ENCODE assay signal across 8 cellular contexts in the genomic region with DNA sequence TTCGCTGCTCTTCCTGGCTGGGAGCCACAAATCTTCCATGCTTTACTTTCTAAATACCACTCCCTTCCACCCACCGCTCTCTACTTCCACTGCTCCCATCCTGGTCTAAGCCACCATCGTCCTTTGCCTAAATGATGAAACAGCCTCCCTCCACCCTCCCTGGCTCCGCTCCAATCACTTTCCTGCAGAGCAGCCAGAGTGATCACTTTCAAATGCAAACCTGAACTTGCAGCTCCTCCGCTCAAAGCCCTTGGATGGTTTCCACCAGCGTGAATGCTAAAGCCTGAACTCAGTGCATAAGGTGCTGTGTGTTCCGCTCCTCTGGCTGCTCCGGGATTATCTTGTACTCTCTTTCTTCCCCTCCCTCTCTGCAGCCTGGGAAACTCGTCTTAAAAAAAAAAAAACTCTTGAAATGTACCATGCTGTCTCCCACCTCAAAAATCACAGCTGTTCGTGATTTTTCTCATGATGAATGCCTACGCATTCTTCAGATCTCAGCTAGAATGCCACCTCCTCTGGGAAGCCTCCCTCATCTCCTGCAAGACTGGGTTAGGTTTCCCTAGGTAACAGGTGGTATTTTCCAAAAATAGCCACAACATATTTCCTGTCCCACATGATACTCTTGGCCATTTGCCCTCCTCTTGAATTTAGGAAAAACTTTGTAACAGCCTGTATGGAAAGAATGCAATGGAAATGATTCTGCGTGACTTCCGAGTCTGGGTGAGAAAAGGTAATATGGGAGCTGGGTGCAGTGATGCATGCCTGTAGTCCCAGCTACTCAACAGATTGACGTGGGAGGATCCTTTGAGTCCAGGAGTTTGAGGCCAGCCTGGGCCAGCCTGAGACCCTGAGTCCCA. TPM values are rescaled to one million over a fixed set of nuclear protein-coding genes. Genes with fewer than 3 reads are reported as not detected.
DNase-seq lines count a peak whose midpoint lies in the region; ATAC-seq and TF ChIP-seq lines count a peak whose summit lies in the region.

No MANE protein-coding gene starts in this region.

- no peak for TF ChIP-seq CTCF in upper lobe of right lung (IDR thresholded peaks at IDR 0.05)

- H3K9me3 ChIP-seq in NT2/D1 (ENCODE audit: insufficient read depth, low read length) = no peaks in the 10 kb centered on the region
- H3K9me3 ChIP-seq in mesenchymal stem cell (ENCODE audit: control insufficient read depth, low read length) = no peaks in the 10 kb centered on the region
- no peaks in the 10 kb centered on the region for H3K9me3 ChIP-seq in upper lobe of right lung

- H3K9ac ChIP-seq in NT2/D1 (ENCODE audit: insufficient read length, low read depth) (peak overlapping the region; percentile 26), mesenchymal stem cell (ENCODE audit: low read length) (peak overlapping the region; percentile 82)

- no peak overlapping the region for H2BK15ac ChIP-seq in mesenchymal stem cell (ENCODE audit: low read depth, poor library complexity, severe bottlenecking)

- H3K4me1 ChIP-seq in NT2/D1 (ENCODE audit: insufficient read depth, insufficient read length) (peaks cover 2% of the 10 kb centered on the region), mesenchymal stem cell (ENCODE audit: control insufficient read depth, insufficient read depth, low read depth, low read length) (peaks cover 10% of the 10 kb centered on the region), upper lobe of right lung (peaks cover 20% of the 10 kb centered on the region)

- H3K14ac ChIP-seq in mesenchymal stem cell (ENCODE audit: low read length in 2 of 2) = no peak overlapping the region

- H3K4me2 ChIP-seq in mesenchymal stem cell (ENCODE audit: low read length, poor library complexity, severe bottlenecking) = peak overlapping the region; percentile 2

- H3K79me1 ChIP-seq in mesenchymal stem cell (replicated peaks; ENCODE audit: low read length, poor library complexity, severe bottlenecking) = no peaks in the 10 kb centered on the region

- H3K4me3 ChIP-seq in NT2/D1 (ENCODE audit: insufficient read length, low read depth) (no peak overlapping the region), mesenchymal stem cell (ENCODE audit: insufficient read depth in 1 of 2, low read depth in 1 of 2, low read length in 2 of 2) (peak overlapping the region in 1 of 2 experiments; percentile 72), upper lobe of right lung (peak overlapping the region; percentile 43)

- no peak overlapping the region for H2AK5ac ChIP-seq in mesenchymal stem cell (ENCODE audit: low read length, severe bottlenecking)

- H4K8ac ChIP-seq in mesenchymal stem cell (ENCODE audit: low read length) = peak overlapping the region; percentile 45

- peak; percentile 50 for ATAC-seq in upper lobe of right lung

- intact Hi-C loops in upper lobe of right lung (cut with DNase I) = no loop called here

- H4K91ac ChIP-seq in mesenchymal stem cell (ENCODE audit: low read length) = no peak overlapping the region

- H2BK12ac ChIP-seq in mesenchymal stem cell (ENCODE audit: low read length in 2 of 2) = peak overlapping the region in 1 of 2 experiments; percentile 2

- WGBS in mesenchymal stem cell = 32% methylated on average over 14 of the region's 14 CpGs

- H3K36me3 ChIP-seq in NT2/D1 (ENCODE audit: insufficient read depth, insufficient read length, low read length) = peaks cover 5% of the 10 kb centered on the region
- H3K36me3 ChIP-seq in mesenchymal stem cell (ENCODE audit: control insufficient read depth in 1 of 2, insufficient read depth in 2 of 2, low read depth in 1 of 2, low read length in 2 of 2) = no peaks in the 10 kb centered on the region
- no peaks in the 10 kb centered on the region for H3K36me3 ChIP-seq in upper lobe of right lung

- no peak overlapping the region for H2BK5ac ChIP-seq in mesenchymal stem cell (ENCODE audit: low read depth, low read length, poor library complexity, severe bottlenecking)

- DNase-seq in NCI-H1092 treated with DMSO at 0.1 percent for 48 hours (lab: John Stamatoyannopoulos, UW) (peak; percentile 23), NCI-H1092 (lab: John Stamatoyannopoulos, UW) (no peak), NT2/D1 (ENCODE audit: low read depth, low spot score) (peak; percentile 80), dermis microvascular lymphatic vessel endothelial cell (ENCODE audit: low read depth in 2 of 2) (peak; percentile 38 to 89), mesenchymal stem cell (peak; percentile 80), upper lobe of right lung (no peak)
- DNase-seq in stimulated activated naive CD4-positive, alpha-beta T cell (lab: John Stamatoyannopoulos, UW) = no peak
- DNase-seq in activated effector memory CD4-positive, alpha-beta T cell treated with Interleukin-2 at 50 U/mL for 16 hours = no peak

- H3K27ac ChIP-seq in mesenchymal stem cell (ENCODE audit: low read length, poor library complexity, severe bottlenecking) (peak overlapping the region; percentile 63), upper lobe of right lung (peak overlapping the region; percentile 61)

- no peak overlapping the region for H3K4ac ChIP-seq in mesenchymal stem cell (ENCODE audit: low read depth in 1 of 2, low read length in 2 of 2)

- peak overlapping the region; percentile 67 for H2BK120ac ChIP-seq in mesenchymal stem cell (ENCODE audit: low read depth, low read length)

- peak overlapping the region in 1 of 2 experiments; percentile 60 for H3K18ac ChIP-seq in mesenchymal stem cell (ENCODE audit: low read depth in 1 of 2, low read length in 2 of 2)

- H3K23ac ChIP-seq in mesenchymal stem cell (ENCODE audit: low read length in 2 of 2) = no peak overlapping the region

- H3K27me3 ChIP-seq in NT2/D1 (ENCODE audit: insufficient read depth, insufficient read length) = no peaks in the 10 kb centered on the region
- H3K27me3 ChIP-seq in mesenchymal stem cell (ENCODE audit: control insufficient read depth in 1 of 2, insufficient read depth in 1 of 2, low read length in 2 of 2) = no peaks in the 10 kb centered on the region
- H3K27me3 ChIP-seq in upper lobe of right lung = no peaks in the 10 kb centered on the region

- peak overlapping the region; percentile 20 for H2AFZ ChIP-seq in mesenchymal stem cell (ENCODE audit: low read depth, low read length)

RNA-seq across cellular contexts. Expression of gene SIN3B, which starts 3.7 kb away (rescaled TPM):
- total RNA-seq in dermis microvascular lymphatic vessel endothelial cell (14.4 and 40.0 TPM in 2 replicates), upper lobe of right lung (59.8 TPM)
- polyA plus RNA-seq in mesenchymal stem cell (2013, experiment 1 of 2) = 30.8 TPM
- 28.0 TPM for polyA plus RNA-seq in mesenchymal stem cell (2013, experiment 2 of 2)

Comparison
In these comparisons a context has a peak if more than half of its experiments do, and no peak if none do; other contexts are left out.
1. DNase-seq: peak in NCI-H1092 treated with DMSO at 0.1 percent for 48 hours (single experiment), NT2/D1 (single experiment), dermis microvascular lymphatic vessel endothelial cell (2 of 2) and mesenchymal stem cell (single experiment); none in NCI-H1092 (single experiment), upper lobe of right lung (single experiment), stimulated activated naive CD4-positive, alpha-beta T cell (0 of 6) and activated effector memory CD4-positive, alpha-beta T cell treated with Interleukin-2 at 50 U/mL for 16 hours (single experiment).